ENCODE assay signal across 8 cellular contexts in genomic region chr6:37168809-37169457, GRCh38. TPM values are rescaled to one million over a fixed set of nuclear protein-coding genes. Genes with fewer than 3 reads are reported as not detected.
DNase-seq lines count a peak whose midpoint lies in the region; ATAC-seq and TF ChIP-seq lines count a peak whose summit lies in the region.

No MANE protein-coding gene starts in this region.

- H3K27me3 ChIP-seq in NT2/D1 (ENCODE audit: insufficient read depth, insufficient read length): no peaks in the 10 kb centered on the region
- no peaks in the 10 kb centered on the region for H3K27me3 ChIP-seq in body of pancreas
- H3K27me3 ChIP-seq in skeletal muscle tissue (ENCODE audit: control insufficient read depth in 3 of 3, insufficient read depth in 3 of 3, low read length in 3 of 3): no peaks in the 10 kb centered on the region

- ATAC-seq in Right ventricle myocardium inferior: peak; percentile 15
- ATAC-seq in body of pancreas: peak; percentile 1
- no peak for ATAC-seq in GM21619 (IDR thresholded peaks at IDR 0.05; ENCODE audit: unreplicated experiment)

- DNase-seq in Right ventricle myocardium inferior (ENCODE audit: missing footprints) (no peak), cardiac septum (ENCODE audit: low spot score) (no peak), NT2/D1 (ENCODE audit: low read depth, low spot score) (no peak), body of pancreas (peak in 1 of 4 donors; percentile 62), KG1 (lab: John Stamatoyannopoulos, UW) (no peak)

- no peak for TF ChIP-seq POLR2A in body of pancreas (IDR thresholded peaks at IDR 0.05)

- peaks cover 8% of the 10 kb centered on the region for H3K4me1 ChIP-seq in NT2/D1 (ENCODE audit: insufficient read depth, insufficient read length)
- H3K4me1 ChIP-seq in body of pancreas: peaks cover 28% of the 10 kb centered on the region
- peaks cover 11 to 30% (median 23%) of the 10 kb centered on the region in 3 donors for H3K4me1 ChIP-seq in skeletal muscle tissue (ENCODE audit: control insufficient read depth in 3 of 3, insufficient read depth in 3 of 3, low read length in 3 of 3)

- peak overlapping the region; percentile 49 for H3K4me3 ChIP-seq in NT2/D1 (ENCODE audit: insufficient read length, low read depth)
- H3K4me3 ChIP-seq in body of pancreas: peak overlapping the region; percentile 1 to 44
- H3K4me3 ChIP-seq in iPS-18c (ENCODE audit: insufficient read depth, low read depth, low read length): peak overlapping the region; percentile 66
- H3K4me3 ChIP-seq in skeletal muscle tissue (ENCODE audit: low read length in 3 of 3): peak overlapping the region; percentile 71 to 74 (median 71)

- intact Hi-C loops in Right ventricle myocardium inferior (cut with DNase I) (loop anchor here (1.0 kb wide), 1 partner anchor 67 kb away; no protein-coding TSS in a partner anchor), cardiac septum (cut with DNase I) (no loop called here), body of pancreas (cut with DNase I) (no loop called here)

- H3K36me3 ChIP-seq in NT2/D1 (ENCODE audit: insufficient read depth, insufficient read length, low read length) (peaks cover 32% of the 10 kb centered on the region), body of pancreas (replicated peaks in 1 of 2; ENCODE audit: insufficient read depth in 1 of 2, low read depth in 2 of 2) (peaks cover 4 to 10% of the 10 kb centered on the region in 2 donors), skeletal muscle tissue (ENCODE audit: control insufficient read depth in 3 of 3, insufficient read depth in 3 of 3, low read length in 3 of 3) (peaks cover 12 to 19% (median 16%) of the 10 kb centered on the region in 3 donors)

- no peaks in the 10 kb centered on the region for H3K9me3 ChIP-seq in NT2/D1 (ENCODE audit: insufficient read depth, low read length)
- no peaks in the 10 kb centered on the region for H3K9me3 ChIP-seq in body of pancreas
- H3K9me3 ChIP-seq in iPS-18c (ENCODE audit: control insufficient read depth, insufficient read depth, low read length): no peaks in the 10 kb centered on the region
- H3K9me3 ChIP-seq in skeletal muscle tissue (ENCODE audit: control insufficient read depth in 3 of 3, low read length in 3 of 3): no peaks in the 10 kb centered on the region

- H3K9ac ChIP-seq in NT2/D1 (ENCODE audit: insufficient read length, low read depth) (peak overlapping the region; percentile 65), skeletal muscle tissue (ENCODE audit: low read depth in 1 of 3, low read length in 3 of 3) (peak overlapping the region; percentile 71 to 90 (median 79))

- TF ChIP-seq CTCF in body of pancreas (IDR thresholded peaks at IDR 0.05): no peak

- WGBS in body of pancreas, 2 donors: 13% methylated on average over 22 of the region's 24 CpGs

- H3K27ac ChIP-seq in body of pancreas: peak overlapping the region; percentile 83 to 93 (median 89)
- H3K27ac ChIP-seq in skeletal muscle tissue (ENCODE audit: low read depth, low read length): peak overlapping the region; percentile 94

RNA-seq across cellular contexts. Expression of gene PIM1, which starts 1.0 kb away (rescaled TPM):
- total RNA-seq in Right ventricle myocardium inferior: 27.8 TPM
- 16.6 TPM for total RNA-seq in cardiac septum
- 10 to 100 TPM in 1 of 2 donors, 1 to 10 TPM in 1; 7.3 to 10.6 TPM for total RNA-seq in body of pancreas
- 20.4 TPM for total RNA-seq in skeletal muscle tissue
